ENCODE assay signal across 18 cellular contexts in the genomic region with DNA sequence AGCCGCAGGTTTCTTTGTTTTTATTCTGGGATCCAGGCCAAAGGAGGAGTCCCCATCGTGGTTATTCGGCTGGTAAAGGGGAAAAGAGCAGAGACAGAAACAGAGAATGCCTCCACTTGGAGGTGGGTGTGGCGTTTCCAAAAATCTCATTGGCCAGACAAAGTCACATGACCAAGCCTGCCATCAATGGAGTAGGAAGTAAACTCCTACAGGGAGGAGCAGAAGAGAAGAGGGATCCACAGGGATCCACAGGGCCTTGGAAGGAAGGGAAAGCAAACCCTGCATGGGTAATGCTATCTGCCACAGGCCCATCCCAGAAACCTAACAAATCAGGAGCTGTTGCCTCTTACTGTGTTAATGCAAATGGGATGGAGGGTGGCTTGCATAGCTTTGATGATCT.
"Had no signal": no experiment of that assay in that cellular context is flagged by ENCODE, and none has a peak within 500 bp of the region (broad histone marks: within the 10 kb centered on the region; RNA-seq: fewer than 3 reads in every experiment).

No MANE protein-coding gene starts in this region.

- H3K27me3 Mint-ChIP-seq: activated T-cell treated with anti-CD3 and anti-CD28 coated beads, Interleukin-2, amount 50 U/mL, for 24 hours; stimulated activated naive B cell treated with anti-CD40 and anti-IgM and Interleukin-4, amounts not matched to agents 10 μg/mL and 1 μg/mL and 100 μg/mL, for 72 hours had no signal

- ATAC-seq: activated CD4-positive, CD25-positive, alpha-beta regulatory T cell treated with anti-CD3 and anti-CD28 coated beads, Interleukin-2, amount 50 U/mL, for 24 hours; activated naive CD4-positive, alpha-beta T cell treated with anti-CD3 and anti-CD28 coated beads, Interleukin-2, amount 50 U/mL, for 72 hours; body of pancreas; left lung; psoas muscle; sciatic nerve; stimulated activated naive B cell treated with anti-CD40 and anti-IgM and Interleukin-4, amounts not matched to agents 10 μg/mL and 1 μg/mL and 100 μg/mL, for 72 hours had no signal

- H3K36me3 Mint-ChIP-seq: activated naive CD4-positive, alpha-beta T cell treated with anti-CD3 and anti-CD28 coated beads, Interleukin-2, amount 50 U/mL, for 72 hours; stimulated activated naive B cell treated with anti-CD40 and anti-IgM and Interleukin-4, amounts not matched to agents 10 μg/mL and 1 μg/mL and 100 μg/mL, for 72 hours had no signal

- H3K36me3 ChIP-seq: left lung, tibial nerve, vagina had no signal

- H3K4me3 ChIP-seq: body of pancreas, left lung, psoas muscle, spleen, tibial nerve, vagina had no signal

- H3K9me3 ChIP-seq: body of pancreas, left lung, psoas muscle, spleen, tibial nerve, vagina had no signal

- H3K27ac ChIP-seq: body of pancreas, left lung, psoas muscle, spleen, tibial nerve, vagina had no signal

- H3K27ac Mint-ChIP-seq: activated naive CD4-positive, alpha-beta T cell treated with anti-CD3 and anti-CD28 coated beads, Interleukin-2, amount 50 U/mL, for 72 hours; activated T-cell treated with anti-CD3 and anti-CD28 coated beads, Interleukin-2, amount 50 U/mL, for 24 hours; stimulated activated naive B cell treated with anti-CD40 and anti-IgM and Interleukin-4, amounts not matched to agents 10 μg/mL and 1 μg/mL and 100 μg/mL, for 72 hours had no signal

- H3K4me1 ChIP-seq: spleen had no signal

- H3K4me3 Mint-ChIP-seq: activated T-cell treated with anti-CD3 and anti-CD28 coated beads, Interleukin-2, amount 50 U/mL, for 24 hours; nephron; stimulated activated naive B cell treated with anti-CD40 and anti-IgM and Interleukin-4, amounts not matched to agents 10 μg/mL and 1 μg/mL and 100 μg/mL, for 72 hours had no signal

- DNase-seq: activated CD4-positive, alpha-beta T cell treated with anti-CD3 and anti-CD28 coated beads, Interleukin-2, amount 50 U/mL, for 4 hours; activated effector memory CD4-positive, alpha-beta T cell treated with anti-CD3 and anti-CD28 coated beads, Interleukin-2, amount 50 U/mL, for 16 hours; activated T-cell treated with anti-CD3 and anti-CD28 coated beads, Interleukin-2, amount 50 U/mL, for 24 hours; amniotic stem cell; body of pancreas; central memory CD4-positive, alpha-beta T cell; erythroblast; left lung; psoas muscle; spleen; stimulated activated CD4-positive, alpha-beta T cell treated with anti-CD3 and anti-CD28 coated beads, Interleukin-1b, Interleukin-23, amount 100 ng/mL, for 48 hours; stimulated activated naive B cell treated with anti-CD40 and anti-IgM and Interleukin-4, amounts not matched to agents 10 μg/mL and 1 μg/mL and 100 μg/mL, for 72 hours had no signal

- H3K27me3 ChIP-seq: body of pancreas, left lung, spleen, tibial nerve, vagina had no signal
